In the genomic region with DNA sequence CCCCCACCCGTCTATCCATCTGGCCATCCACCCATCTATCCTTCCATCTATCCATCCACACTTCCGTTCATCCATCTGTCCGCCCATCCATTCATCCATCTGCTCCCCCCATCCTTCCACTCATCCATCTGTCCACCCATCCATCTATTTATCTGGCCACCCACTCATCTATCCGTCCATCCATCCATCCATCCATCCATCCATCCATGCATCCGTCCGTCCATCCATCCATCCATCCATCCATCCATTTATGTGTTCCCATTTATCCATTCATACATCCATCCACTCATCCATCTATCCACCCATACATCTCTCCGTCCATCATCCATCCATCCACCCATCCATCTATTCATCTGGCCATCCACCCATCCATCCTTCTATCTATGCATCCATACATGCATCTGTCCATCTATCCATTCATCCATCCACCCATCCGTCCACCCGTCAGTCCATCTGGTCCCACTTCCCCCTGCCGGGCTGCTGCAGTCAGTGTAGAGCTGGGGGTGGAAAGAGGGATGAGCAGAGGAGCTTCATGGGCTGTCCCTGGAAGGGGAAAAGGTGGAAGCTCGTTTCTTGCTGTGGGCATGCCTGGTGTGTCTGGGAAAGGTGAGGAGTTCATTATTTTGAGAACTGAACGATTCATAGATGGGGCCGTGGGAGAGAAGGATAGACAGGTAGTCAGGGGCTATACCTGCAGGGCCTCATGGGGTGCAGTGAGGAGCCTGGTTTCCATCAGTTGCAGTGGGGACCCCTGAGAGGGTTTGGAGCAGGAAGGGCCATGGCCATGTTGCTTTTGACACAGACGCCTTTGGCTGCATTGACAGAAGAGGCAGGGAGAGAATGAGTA, we compare ENCODE assay signal across 8 cellular contexts. TPM values are rescaled to one million over a fixed set of nuclear protein-coding genes. Genes with fewer than 3 reads are reported as not detected.
A peak's percentile ranks its signal among the peaks of the same experiment; 100 is the strongest.
DNase-seq lines count a peak whose midpoint lies in the region; ATAC-seq lines count a peak whose summit lies in the region.

No MANE protein-coding gene starts in this region.

- H3K9me3 ChIP-seq in BLaER1 treated with 17β-estradiol and CSF1 and Interleukin-3, amounts not matched to agents 10 nM and 100 nM (replicated peaks in 1 of 11), result no peaks in the 10 kb centered on the region
- H3K9me3 ChIP-seq in NT2/D1 (ENCODE audit: insufficient read depth, low read length) (no peaks in the 10 kb centered on the region), endocrine pancreas (ENCODE audit: control insufficient read depth, low read length) (no peaks in the 10 kb centered on the region), neuronal stem cell (replicated peaks in 1 of 2; ENCODE audit: control insufficient read depth in 2 of 2, insufficient read depth in 1 of 2, low read depth in 1 of 2, low read length in 2 of 2) (no peaks in the 10 kb centered on the region)

- ATAC-seq in HG02885 (IDR thresholded peaks at IDR 0.05; ENCODE audit: poor library complexity, unreplicated experiment) (no peak), HG03108 (IDR thresholded peaks at IDR 0.05; ENCODE audit: unreplicated experiment) (no peak)

- peak overlapping the region; percentile 95 for H2BK5ac ChIP-seq in neuronal stem cell (ENCODE audit: low read length)

- no peak overlapping the region for H2BK12ac ChIP-seq in neuronal stem cell (ENCODE audit: low read length)

- WGBS in neuronal stem cell (ENCODE audit: extremely low coverage in 2 of 2, insufficient read length in 2 of 2, insufficient replicate concordance in 1 of 2), 2 donors, result 100% methylated on average over 1 of the region's 14 CpGs; no CpG with 5 or more reads in 1 of the 2 donors

- H3K79me1 ChIP-seq in neuronal stem cell (ENCODE audit: low read depth, low read length), result peaks cover 16% of the 10 kb centered on the region

- DNase-seq in NT2/D1 (ENCODE audit: low read depth, low spot score) (no peak), neuronal stem cell (ENCODE audit: low spot score) (no peak), AG08395 (ENCODE audit: low spot score) (no peak), GM19240 (ENCODE audit: insufficient read length, low spot score) (no peak)

- H3K4me1 ChIP-seq in BLaER1 treated with 17β-estradiol and CSF1 and Interleukin-3, amounts not matched to agents 10 nM and 100 nM, result peaks cover 23 to 31% (median 27%) of the 10 kb centered on the region in 10 experiments
- H3K4me1 ChIP-seq in NT2/D1 (ENCODE audit: insufficient read depth, insufficient read length) (peaks cover 11% of the 10 kb centered on the region), endocrine pancreas (ENCODE audit: control insufficient read depth, insufficient read depth, low read length) (no peaks in the 10 kb centered on the region), neuronal stem cell (ENCODE audit: control insufficient read depth in 2 of 2, insufficient read depth in 1 of 2, low read depth in 1 of 2, low read length in 2 of 2) (peaks cover 10 to 26% of the 10 kb centered on the region in 2 donors)

- peak overlapping the region; percentile 30 for H2BK15ac ChIP-seq in neuronal stem cell (ENCODE audit: low read length)

- H3K9ac ChIP-seq in BLaER1 treated with 17β-estradiol and CSF1 and Interleukin-3, amounts not matched to agents 10 nM and 100 nM, result peak overlapping the region in 9 of 11 experiments; percentile 85 to 93 (median 92); a peak in 9 of 22 replicates
- H3K9ac ChIP-seq in NT2/D1 (ENCODE audit: insufficient read length, low read depth) (peak overlapping the region; percentile 84), endocrine pancreas (ENCODE audit: control insufficient read depth, insufficient read depth, low read length) (peak overlapping the region; percentile 76), neuronal stem cell (ENCODE audit: low read depth, low read length, poor library complexity) (peak overlapping the region; percentile 93)

- H4K91ac ChIP-seq in neuronal stem cell (ENCODE audit: low read depth, low read length, poor library complexity), result no peak overlapping the region

- no peak overlapping the region for H2BK120ac ChIP-seq in neuronal stem cell (ENCODE audit: low read depth, low read length)

- H4K20me1 ChIP-seq in BLaER1 treated with 17β-estradiol and CSF1 and Interleukin-3, amounts not matched to agents 10 nM and 100 nM, result peaks cover 0 to 15% (median 0%) of the 10 kb centered on the region in 11 experiments; a peak in 3 of 22 replicates

- H3K36me3 ChIP-seq in BLaER1 treated with 17β-estradiol and CSF1 and Interleukin-3, amounts not matched to agents 10 nM and 100 nM, result peaks cover 0 to 17% (median 9%) of the 10 kb centered on the region in 11 experiments; a peak in 9 of 22 replicates
- H3K36me3 ChIP-seq in NT2/D1 (ENCODE audit: insufficient read depth, insufficient read length, low read length) (peaks cover 18% of the 10 kb centered on the region), endocrine pancreas (ENCODE audit: control insufficient read depth, insufficient read depth, low read length) (no peaks in the 10 kb centered on the region), neuronal stem cell (replicated peaks in 1 of 2; ENCODE audit: control insufficient read depth in 2 of 2, insufficient read depth in 2 of 2, low read length in 2 of 2) (peaks cover 4 to 9% of the 10 kb centered on the region in 2 donors)

- H2AK5ac ChIP-seq in neuronal stem cell (ENCODE audit: low read depth, low read length), result peak overlapping the region; percentile 95

- peak overlapping the region; percentile 98 for H3K18ac ChIP-seq in neuronal stem cell (ENCODE audit: low read length)

- peak overlapping the region; percentile 95 for H3K23ac ChIP-seq in neuronal stem cell (ENCODE audit: low read depth, low read length, poor library complexity)

- H3K4me2 ChIP-seq in BLaER1 treated with 17β-estradiol and CSF1 and Interleukin-3, amounts not matched to agents 10 nM and 100 nM, result peak overlapping the region; percentile 84 to 99 (median 94)
- peak overlapping the region; percentile 78 for H3K4me2 ChIP-seq in neuronal stem cell (ENCODE audit: insufficient read depth, low read length, poor library complexity, severe bottlenecking)

- H3K27ac ChIP-seq in BLaER1 treated with 17β-estradiol and CSF1 and Interleukin-3, amounts not matched to agents 10 nM and 100 nM, result peak overlapping the region in 1 of 11 experiments; percentile 93; a peak in 2 of 22 replicates
- H3K27ac ChIP-seq in neuronal stem cell (replicated peaks; ENCODE audit: low read length), result peak overlapping the region; percentile 27

- H3K27me3 ChIP-seq in BLaER1 treated with 17β-estradiol and CSF1 and Interleukin-3, amounts not matched to agents 10 nM and 100 nM, result no peaks in the 10 kb centered on the region
- H3K27me3 ChIP-seq in NT2/D1 (ENCODE audit: insufficient read depth, insufficient read length) (no peaks in the 10 kb centered on the region), endocrine pancreas (ENCODE audit: control insufficient read depth, insufficient read depth, low read length) (no peaks in the 10 kb centered on the region), neuronal stem cell (ENCODE audit: control insufficient read depth in 3 of 3, insufficient read depth in 3 of 3, low read depth in 1 of 3, low read length in 3 of 3) (no peaks in the 10 kb centered on the region)

- no peak overlapping the region for H3K4ac ChIP-seq in neuronal stem cell (ENCODE audit: low read length)

- H2AFZ ChIP-seq in neuronal stem cell (ENCODE audit: low read length), result peak overlapping the region; percentile 84

- H3K4me3 ChIP-seq in BLaER1 treated with 17β-estradiol and CSF1 and Interleukin-3, amounts not matched to agents 10 nM and 100 nM, result peak overlapping the region; percentile 81 to 95 (median 90); a peak in 19 of 20 replicates
- H3K4me3 ChIP-seq in NT2/D1 (ENCODE audit: insufficient read length, low read depth) (peak overlapping the region; percentile 92), endocrine pancreas (ENCODE audit: control insufficient read depth, insufficient read depth, low read length) (peak overlapping the region; percentile 27), neuronal stem cell (ENCODE audit: low read length in 2 of 2) (peak overlapping the region; percentile 63 to 90)

- H4K8ac ChIP-seq in neuronal stem cell (ENCODE audit: low read depth, low read length), result peak overlapping the region; percentile 89

- H3K14ac ChIP-seq in neuronal stem cell (ENCODE audit: low read length), result peak overlapping the region; percentile 78

RNA-seq across cellular contexts. Expression of a gene that starts 0.8 kb away (rescaled TPM):
- 35.3 TPM for polyA plus RNA-seq in neuronal stem cell (2013, experiment 1 of 2)
- 35.0 TPM for polyA plus RNA-seq in neuronal stem cell (2013, experiment 2 of 2)

RNA-seq across cellular contexts. Expression of a gene that starts 1.4 kb away (rescaled TPM):
- polyA plus RNA-seq in neuronal stem cell (2013, experiment 1 of 2), result 15.2 TPM
- 18.0 TPM for polyA plus RNA-seq in neuronal stem cell (2013, experiment 2 of 2)

RNA-seq across cellular contexts. Expression of a gene that starts 8.4 kb away (rescaled TPM):
- polyA plus RNA-seq in neuronal stem cell (2013, experiment 1 of 2), result 2,051 TPM
- 2,023 TPM for polyA plus RNA-seq in neuronal stem cell (2013, experiment 2 of 2)

RNA-seq across cellular contexts. Expression of a gene that starts 38.3 kb away (rescaled TPM):
- polyA plus RNA-seq in neuronal stem cell (2013, experiment 1 of 2), result 27.6 TPM
- polyA plus RNA-seq in neuronal stem cell (2013, experiment 2 of 2), result 26.7 TPM

RNA-seq across cellular contexts. Expression of a gene that starts 38.8 kb away (rescaled TPM):
- 0.03 TPM for polyA plus RNA-seq in neuronal stem cell (2013, experiment 1 of 2)
- polyA plus RNA-seq in neuronal stem cell (2013, experiment 2 of 2), result not detected

Comparison
In these comparisons a context has a peak if more than half of its experiments do, and no peak if none do; other contexts are left out.
1. H3K4me3 ChIP-seq: peak in every context shown above with its lines; median percentile 92 in NT2/D1; 90 in BLaER1 treated with 17β-estradiol and CSF1 and Interleukin-3, amounts not matched to agents 10 nM and 100 nM; 76 in neuronal stem cell; 27 in endocrine pancreas.